In genomic region chr3:169575381-169575780, GRCh38 we compare ENCODE assay signal across 1 cellular context.
A peak's percentile ranks its signal among the peaks of the same experiment; 100 is the strongest.
TF ChIP-seq lines count a peak whose summit lies in the region.

No MANE protein-coding gene starts in this region.

TF ChIP-seq in HEK293, 187 proteins besides CTCF, POLR2A, EP300 and RAD21 (continued from another document and continues in another):
- TF ChIP-seq ZBTB49 (tag by site-specific recombination; IDR thresholded peaks at IDR 0.05; ENCODE audit: low read depth) = no peak
- TF ChIP-seq ZNF654 (tag by site-specific recombination; IDR thresholded peaks at IDR 0.05; ENCODE audit: low read depth) = no peak
- TF ChIP-seq ZNF561 (tag by site-specific recombination; IDR thresholded peaks at IDR 0.05; ENCODE audit: borderline replicate concordance) = no peak
- no peak for TF ChIP-seq PATZ1 (tag by site-specific recombination; IDR thresholded peaks at IDR 0.05)
- no peak for TF ChIP-seq ZNF510 (tag by site-specific recombination; IDR thresholded peaks at IDR 0.05; ENCODE audit: insufficient replicate concordance)
- TF ChIP-seq ZFP3 (tag by site-specific recombination; IDR thresholded peaks at IDR 0.05; ENCODE audit: low read depth) = no peak
- no peak for TF ChIP-seq ZNF488 (tag by site-specific recombination; IDR thresholded peaks at IDR 0.05)
- TF ChIP-seq ZNF580 (tag by site-specific recombination; IDR thresholded peaks at IDR 0.05) = no peak
- no peak; the same call in 1 of the 2 replicates for TF ChIP-seq ZFP37 (tag by site-specific recombination; IDR thresholded peaks at IDR 0.05)
- peak; percentile 71; the same call in 1 of the 2 replicates for TF ChIP-seq KLF17 (tag by site-specific recombination; IDR thresholded peaks at IDR 0.05)
- TF ChIP-seq ZBTB6 (tag by site-specific recombination; IDR thresholded peaks at IDR 0.05) = no peak
- 0 out of 2 replicates have a peak, but pooled peaks have one; percentile 25 for TF ChIP-seq ZBTB7A (tag by site-specific recombination; IDR thresholded peaks at IDR 0.05; ENCODE audit: low read depth)
- no peak for TF ChIP-seq ZBTB1 (tag by site-specific recombination; IDR thresholded peaks at IDR 0.05)
- TF ChIP-seq ZNF707 (tag by site-specific recombination; IDR thresholded peaks at IDR 0.05) = no peak
- TF ChIP-seq ZNF513 (tag by site-specific recombination; IDR thresholded peaks at IDR 0.05) = no peak
- no peak for TF ChIP-seq ZNF26 (tag by site-specific recombination; IDR thresholded peaks at IDR 0.05)
- TF ChIP-seq ZFP41 (tag by site-specific recombination; IDR thresholded peaks at IDR 0.05; ENCODE audit: borderline replicate concordance) = no peak
- TF ChIP-seq IKZF3 (tag by site-specific recombination; IDR thresholded peaks at IDR 0.05) = peak; percentile 62; the same call in 1 of the 2 replicates
- no peak for TF ChIP-seq ZNF274 (IDR thresholded peaks at IDR 0.05; ENCODE audit: low read length)
- TF ChIP-seq ZNF274 (tag by site-specific recombination; IDR thresholded peaks at IDR 0.05; ENCODE audit: borderline replicate concordance) = no peak
- no peak for TF ChIP-seq ZNF354C (tag by site-specific recombination; IDR thresholded peaks at IDR 0.05; ENCODE audit: borderline replicate concordance, low read depth)
- TF ChIP-seq PBX3 (CRISPR knock-in tag; IDR thresholded peaks at IDR 0.05) = no peak
- TF ChIP-seq ZBTB8A (tag by site-specific recombination; IDR thresholded peaks at IDR 0.05) = no peak
- TF ChIP-seq ZNF664 (tag by site-specific recombination; IDR thresholded peaks at IDR 0.05) = no peak
- TF ChIP-seq PRDM4 (tag by site-specific recombination; IDR thresholded peaks at IDR 0.05) = no peak
- no peak for TF ChIP-seq ZNF302 (tag by site-specific recombination; IDR thresholded peaks at IDR 0.05; ENCODE audit: low read depth)
- TF ChIP-seq KLF1 (tag by site-specific recombination; IDR thresholded peaks at IDR 0.05) = no peak
- no peak for TF ChIP-seq ZSCAN4 (tag by site-specific recombination; IDR thresholded peaks at IDR 0.05)
- TF ChIP-seq ZBTB21 (tag by site-specific recombination; IDR thresholded peaks at IDR 0.05) = no peak
- no peak for TF ChIP-seq ZNF280D (tag by site-specific recombination; IDR thresholded peaks at IDR 0.05)
- TF ChIP-seq ZNF529 (tag by site-specific recombination; IDR thresholded peaks at IDR 0.05; ENCODE audit: insufficient replicate concordance) = no peak
- no peak for TF ChIP-seq ZNF350 (tag by site-specific recombination; IDR thresholded peaks at IDR 0.05)
- TF ChIP-seq ZNF555 (tag by site-specific recombination; conservative IDR thresholded peaks at IDR 0.05) = no peak
- TF ChIP-seq SETDB1 (IDR thresholded peaks at IDR 0.05; ENCODE audit: insufficient read length, low read length) = no peak
- TF ChIP-seq ZNF174 (tag by site-specific recombination; IDR thresholded peaks at IDR 0.05) = no peak
- TF ChIP-seq ZSCAN30 (tag by site-specific recombination; IDR thresholded peaks at IDR 0.05) = no peak
- no peak for TF ChIP-seq SP2 (tag by site-specific recombination; IDR thresholded peaks at IDR 0.05)
- TF ChIP-seq MZF1 (tag by site-specific recombination; IDR thresholded peaks at IDR 0.05; ENCODE audit: borderline replicate concordance) = no peak
- no peak for TF ChIP-seq ZNF521 (tag by site-specific recombination; IDR thresholded peaks at IDR 0.05)
